27 cellular contexts compared by ENCODE assay signal in the genomic region with DNA sequence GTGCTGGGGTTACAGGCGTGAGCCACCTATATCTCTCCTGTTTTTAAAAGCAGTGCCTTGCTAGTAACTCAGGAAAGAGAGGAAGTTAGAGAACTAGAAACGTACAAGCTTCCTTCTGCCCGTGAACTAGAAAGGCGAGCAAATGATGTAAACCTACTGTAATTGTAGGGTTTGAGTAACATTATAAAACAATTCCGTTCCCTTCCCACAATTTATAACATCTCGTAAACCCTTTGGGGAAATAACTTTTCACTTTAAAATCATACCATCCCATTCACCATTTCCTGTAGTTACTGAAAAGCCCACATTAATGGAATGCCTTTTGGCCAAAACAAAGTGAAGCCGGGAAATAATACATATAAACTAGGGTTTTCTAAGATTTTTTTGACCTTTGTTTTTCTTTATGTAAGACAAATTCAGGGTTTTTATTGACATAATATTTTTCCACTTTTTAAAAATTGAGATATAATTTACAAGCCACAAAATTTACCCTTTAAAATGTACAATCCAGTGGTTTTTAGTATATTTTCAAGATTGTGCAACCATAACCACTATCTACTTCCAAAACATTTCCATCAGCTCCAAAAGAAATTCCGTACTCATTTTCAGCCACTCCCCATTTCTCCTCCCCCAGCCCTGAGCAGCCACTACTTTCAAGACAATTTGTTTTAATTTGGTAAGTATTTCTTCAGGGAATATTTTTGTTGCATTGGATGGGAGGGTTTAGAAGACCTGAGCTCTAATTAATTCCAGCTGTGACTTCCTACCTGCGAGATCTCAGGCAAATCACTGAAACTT.
"Had no signal": no experiment of that assay in that cellular context is flagged by ENCODE, and none has a peak within 500 bp of the region (broad histone marks: within the 10 kb centered on the region; RNA-seq: fewer than 3 reads in every experiment).

No MANE protein-coding gene starts in this region.

- H3K9me3 ChIP-seq: esophagus muscularis mucosa had no signal

- H3K4me3 ChIP-seq: coronary artery, dorsolateral prefrontal cortex, esophagus muscularis mucosa had no signal

- DNase-seq: activated CD4-positive, alpha-beta memory T cell treated with anti-CD3 and anti-CD28 coated beads, Interleukin-2, amount 10 ng/mL, durations not matched to agents 7 days and 5 days; activated CD4-positive, alpha-beta T cell treated with anti-CD3 and anti-CD28 coated beads for 4 hours; activated CD4-positive, alpha-beta T cell treated with anti-CD3 and anti-CD28 coated beads, Interleukin-2, amount 10 ng/mL, durations not matched to agents 7 days and 5 days; activated CD4-positive, alpha-beta T cell treated with anti-CD3 and anti-CD28 coated beads, Interleukin-2, amount 50 U/mL, for 4 hours; activated CD4-positive, CD25-positive, alpha-beta regulatory T cell; activated CD4-positive, CD25-positive, alpha-beta regulatory T cell treated with anti-CD3 and anti-CD28 coated beads, Interleukin-2, amount 50 U/mL, for 72 hours; activated CD8-positive, alpha-beta memory T cell treated with anti-CD3 and anti-CD28 coated beads, Interleukin-2, amount 50 U/mL, for 48 hours; activated gamma-delta T cell; activated naive CD4-positive, alpha-beta T cell; activated naive CD4-positive, alpha-beta T cell treated with anti-CD3 and anti-CD28 coated beads, Interleukin-2, amount 10 ng/mL, durations not matched to agents 7 days and 5 days; activated naive CD8-positive, alpha-beta T cell treated with anti-CD3 and anti-CD28 coated beads, Interleukin-2, amount 10 ng/mL, durations not matched to agents 7 days and 5 days; activated T-cell treated with anti-CD3 and anti-CD28 coated beads for 4 hours; activated T-cell treated with anti-CD3 and anti-CD28 coated beads, Interleukin-2, amount 50 U/mL, for 24 hours; activated T-cell treated with anti-CD3 and anti-CD28 coated beads, Interleukin-2, amount 50 U/mL, for 72 hours; amniotic stem cell; anterior cingulate cortex; brain microvascular endothelial cell; dorsolateral prefrontal cortex; effector memory CD4-positive, alpha-beta T cell; endodermal cell; erythroblast; foreskin fibroblast; head of caudate nucleus; T-helper 2 cell had no signal

- ATAC-seq: activated naive CD4-positive, alpha-beta T cell treated with anti-CD3 and anti-CD28 coated beads, Interleukin-2, amount 50 U/mL, for 72 hours; activated T-cell treated with anti-CD3 and anti-CD28 coated beads, Interleukin-2, amount 50 U/mL, for 72 hours had no signal

- H3K36me3 ChIP-seq: brain microvascular endothelial cell, esophagus muscularis mucosa had no signal
